ENCODE assay signal across 8 cellular contexts in the genomic region with DNA sequence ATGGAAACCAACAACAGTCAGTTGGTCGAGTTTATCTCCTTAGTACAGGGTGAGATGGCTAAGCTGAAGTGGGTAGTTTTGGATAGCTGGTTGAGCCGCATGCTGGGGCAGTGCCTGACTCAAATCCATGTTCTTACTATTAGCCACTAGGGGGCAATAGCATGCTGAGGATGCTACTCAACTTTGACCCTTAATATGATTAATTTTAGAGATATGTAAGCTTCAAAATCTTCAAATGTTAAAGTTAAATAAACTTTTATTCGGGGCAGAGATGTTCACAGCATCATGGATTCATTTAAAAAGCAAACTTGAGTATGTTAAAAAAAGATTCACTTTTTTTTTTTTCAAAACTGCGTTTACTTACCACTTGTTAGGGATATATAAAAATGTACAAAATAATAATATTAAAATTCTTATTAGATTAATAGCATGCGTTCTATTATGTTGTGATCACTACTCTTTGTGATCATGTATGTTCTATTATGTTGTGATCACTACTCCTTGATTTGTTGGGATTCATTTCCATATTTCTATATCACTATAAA. TPM values are rescaled to one million over a fixed set of nuclear protein-coding genes. Genes with fewer than 3 reads are reported as not detected.
DNase-seq lines count a peak whose midpoint lies in the region; ATAC-seq and TF ChIP-seq lines count a peak whose summit lies in the region.

No MANE protein-coding gene starts in this region.

- H3K4me3 Mint-ChIP-seq in CD4-positive, alpha-beta memory T cell, result no peak overlapping the region
- peak overlapping the region in 1 of 5 donors; percentile 24 for H3K4me3 Mint-ChIP-seq in immature natural killer cell

- POLR2A ChIA-PET in CD4-positive, alpha-beta memory T cell (lab: Charles Lee; ENCODE audit: partially characterized antibody), result interaction anchor here (0.7 kb wide), 1 partner anchor 27 kb away, joined by 3 read pairs; no protein-coding TSS in a partner anchor

- H3K9me3 ChIP-seq in CD4-positive, alpha-beta memory T cell (ENCODE audit: control insufficient read depth in 1 of 2, low read length in 2 of 2), result no peaks in the 10 kb centered on the region
- H3K9me3 ChIP-seq in OCI-LY1 (ENCODE audit: low read length), result no peaks in the 10 kb centered on the region

- H3K4me1 ChIP-seq in CD4-positive, alpha-beta memory T cell (ENCODE audit: insufficient read depth, low read length), result no peaks in the 10 kb centered on the region
- no peaks in the 10 kb centered on the region for H3K4me1 ChIP-seq in OCI-LY1 (ENCODE audit: insufficient read depth, low read length, severe bottlenecking)

- no peaks in the 10 kb centered on the region for H3K27me3 ChIP-seq in CD4-positive, alpha-beta memory T cell (ENCODE audit: insufficient read depth, low read length)
- no peaks in the 10 kb centered on the region for H3K27me3 ChIP-seq in OCI-LY1 (ENCODE audit: insufficient read depth, low read length)

- peak in 4 of 5 donors; percentile 14 to 33 (median 24) for DNase-seq in CD4-positive, alpha-beta memory T cell
- DNase-seq in astrocyte of the spinal cord (ENCODE audit: low read depth, low spot score) (peak; percentile 61), immature natural killer cell (peak; percentile 13 to 43 (median 37))
- DNase-seq in stimulated activated CD4-positive, alpha-beta T cell treated with anti-CD3 and anti-CD28 coated beads, Interleukin-2, amount 100 ng/mL, for 48 hours, result peak; percentile 2 to 3

- no peaks in the 10 kb centered on the region for H3K9me2 ChIP-seq in OCI-LY1 (ENCODE audit: low read depth, low read length)

- H3K4me2 ChIP-seq in OCI-LY1 (ENCODE audit: low read length), result no peak overlapping the region

- H2AFZ ChIP-seq in OCI-LY1 (ENCODE audit: low read length), result no peak overlapping the region

- in situ Hi-C loops in astrocyte of the spinal cord (cut with HindIII; ENCODE audit: low sequenced_read_pairs), result no loop called here

- H3K79me2 ChIP-seq in OCI-LY1 (ENCODE audit: insufficient read depth, low read length), result no peaks in the 10 kb centered on the region

- TF ChIP-seq CTCF in OCI-LY1 (IDR thresholded peaks at IDR 0.05; ENCODE audit: low read length) (peak; percentile 81), astrocyte of the spinal cord (IDR thresholded peaks at IDR 0.05; ENCODE audit: low read depth, low read length) (peak; percentile 82)

- no peaks in the 10 kb centered on the region for H3K36me3 ChIP-seq in CD4-positive, alpha-beta memory T cell (ENCODE audit: insufficient read depth, low read length)
- no peaks in the 10 kb centered on the region for H3K36me3 ChIP-seq in OCI-LY1 (ENCODE audit: insufficient read depth, low read length)

- no peak overlapping the region for H3K27ac ChIP-seq in CD4-positive, alpha-beta memory T cell (ENCODE audit: low read depth, low read length)
- no peak overlapping the region for H3K27ac ChIP-seq in OCI-LY1 (ENCODE audit: low read depth, low read length, poor library complexity, severe bottlenecking)

- CTCF ChIA-PET in CD4-positive, alpha-beta memory T cell (lab: Charles Lee; ENCODE audit: partially characterized antibody), result interaction anchor here (0.5 to 2.6 kb wide), 16 partner anchors 9 to 1123 kb away, joined by 3 to 17 read pairs (median 3); a partner anchor contains a TSS

- no peaks in the 10 kb centered on the region for H3K9me3 Mint-ChIP-seq in CD4-positive, alpha-beta memory T cell
- H3K9me3 Mint-ChIP-seq in immature natural killer cell, result no peaks in the 10 kb centered on the region

- H3K4me1 Mint-ChIP-seq in CD4-positive, alpha-beta memory T cell, result peaks cover 0 to 5% (median under 1%) of the 10 kb centered on the region in 4 donors
- peaks cover 9 to 12% of the 10 kb centered on the region in 2 donors for H3K4me1 Mint-ChIP-seq in immature natural killer cell

- H3K9ac ChIP-seq in OCI-LY1 (ENCODE audit: low read length), result no peak overlapping the region

- peak; percentile 75 for ATAC-seq in GM18867 (IDR thresholded peaks at IDR 0.05; ENCODE audit: unreplicated experiment)
- ATAC-seq in HG03442 (IDR thresholded peaks at IDR 0.05; ENCODE audit: unreplicated experiment), result peak; percentile 71
- ATAC-seq in GM19324 (IDR thresholded peaks at IDR 0.05; ENCODE audit: low FRiP score, unreplicated experiment), result no peak

- H3K27ac Mint-ChIP-seq in CD4-positive, alpha-beta memory T cell, result peak overlapping the region in 1 of 7 donors; percentile 17
- peak overlapping the region in 1 of 6 donors; percentile 20 for H3K27ac Mint-ChIP-seq in immature natural killer cell

- peaks cover 0 to 4% of the 10 kb centered on the region in 2 donors for H3K27me3 Mint-ChIP-seq in CD4-positive, alpha-beta memory T cell
- H3K27me3 Mint-ChIP-seq in immature natural killer cell (ENCODE audit: low read depth in 3 of 3), result peaks cover 0 to 5% (median 4%) of the 10 kb centered on the region in 3 donors

- H4K20me1 ChIP-seq in OCI-LY1 (ENCODE audit: insufficient read depth, low read length), result no peaks in the 10 kb centered on the region

- H3K4me3 ChIP-seq in CD4-positive, alpha-beta memory T cell (ENCODE audit: low read length in 2 of 2), result no peak overlapping the region
- H3K4me3 ChIP-seq in OCI-LY1 (ENCODE audit: low read depth, low read length, poor library complexity, severe bottlenecking) (no peak overlapping the region), astrocyte of the spinal cord (ENCODE audit: low read depth, low read length) (no peak overlapping the region)

- intact Hi-C loops in CD4-positive, alpha-beta memory T cell (cut with micrococcal nuclease), result no loop called here

- no peaks in the 10 kb centered on the region for H3F3A ChIP-seq in OCI-LY1 (ENCODE audit: insufficient read depth, low read length)

- H3K36me3 Mint-ChIP-seq in CD4-positive, alpha-beta memory T cell, result no peaks in the 10 kb centered on the region
- H3K36me3 Mint-ChIP-seq in immature natural killer cell, result no peaks in the 10 kb centered on the region

RNA-seq across cellular contexts. Expression of a gene that starts 57.0 kb away (rescaled TPM):
- total RNA-seq in CD4-positive, alpha-beta memory T cell, result under 1 TPM; 0.55 to 0.87 TPM
- polyA plus RNA-seq in CD4-positive, alpha-beta memory T cell, result not detected
- polyA plus RNA-seq in immature natural killer cell, result not detected

Comparison
In these comparisons a context has a peak if more than half of its experiments do, and no peak if none do; other contexts are left out.
1. DNase-seq: peak in every context shown above with its lines; median percentile 61 in astrocyte of the spinal cord; 37 in immature natural killer cell; 24 in CD4-positive, alpha-beta memory T cell; 2 in stimulated activated CD4-positive, alpha-beta T cell treated with anti-CD3 and anti-CD28 coated beads, Interleukin-2, amount 100 ng/mL, for 48 hours.